ENCODE assay signal across 9 cellular contexts in the genomic region with DNA sequence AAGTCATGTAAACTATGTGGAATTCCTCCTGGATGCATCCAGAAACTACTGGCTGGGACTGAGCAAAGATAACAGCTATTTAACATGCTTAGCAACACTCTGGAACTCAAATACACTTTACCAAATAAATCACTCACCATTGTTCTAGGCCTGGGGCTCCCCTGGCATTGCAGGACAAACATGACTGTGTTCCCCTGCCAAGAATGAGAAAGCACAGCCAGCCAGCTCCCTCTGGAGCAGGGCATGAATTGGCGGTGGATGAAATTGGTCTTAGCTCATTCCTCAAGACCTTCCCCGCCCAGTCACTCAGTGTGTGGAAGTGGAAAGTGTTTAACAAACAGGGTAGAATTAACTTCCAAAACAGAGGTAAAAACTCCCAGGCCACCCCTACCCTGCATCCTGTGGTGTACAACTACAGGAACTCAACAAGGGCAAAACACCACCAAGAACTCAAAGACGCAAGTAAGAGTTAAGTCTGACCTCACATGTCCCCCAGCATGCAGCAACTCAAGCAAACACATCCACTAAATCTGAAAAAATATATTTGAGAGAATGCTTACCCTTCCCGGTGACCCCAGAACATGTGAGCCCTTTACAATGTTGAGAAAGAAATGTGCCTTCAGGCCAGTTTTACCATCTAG. TPM values are rescaled to one million over a fixed set of nuclear protein-coding genes. Genes with fewer than 3 reads are reported as not detected.
DNase-seq lines count a peak whose midpoint lies in the region; ATAC-seq, FAIRE-seq and TF ChIP-seq lines count a peak whose summit lies in the region.
"Had no signal": no experiment of that assay in that cellular context is flagged by ENCODE, and none has a peak within 500 bp of the region (broad histone marks: within the 10 kb centered on the region; RNA-seq: fewer than 3 reads in every experiment).

No MANE protein-coding gene starts in this region.

- TF ChIP-seq CTCF in left ventricle myocardium inferior (IDR thresholded peaks at IDR 0.05; ENCODE audit: borderline replicate concordance) (no peak), endothelial cell of umbilical vein (IDR thresholded peaks at IDR 0.05; ENCODE audit: extremely low read depth in 1 of 2, insufficient read depth in 1 of 2, low read depth in 1 of 2, low read length in 2 of 2) (no peak), vagina (IDR thresholded peaks at IDR 0.05) (no peak)

- no peak for TF ChIP-seq POLR2A in endothelial cell of umbilical vein (IDR thresholded peaks at IDR 0.05; ENCODE audit: low read depth, low read length)
- TF ChIP-seq POLR2A in vagina (IDR thresholded peaks at IDR 0.05), result no peak

- POLR2A ChIA-PET in endothelial cell of umbilical vein (lab: Charles Lee), result no interaction called here
- POLR2A ChIA-PET in naive thymus-derived CD4-positive, alpha-beta T cell (lab: Charles Lee), result no interaction called here

- H3K27me3 Mint-ChIP-seq in naive thymus-derived CD4-positive, alpha-beta T cell, result peaks cover 0 to 7% (median 0%) of the 10 kb centered on the region in 5 donors

- H2AFZ ChIP-seq in endothelial cell of umbilical vein (ENCODE audit: low read depth, low read length), result no peak overlapping the region

- no peaks in the 10 kb centered on the region for H4K20me1 ChIP-seq in endothelial cell of umbilical vein (replicated peaks; ENCODE audit: control insufficient read depth, extremely low read depth, insufficient read depth, low read length)

- H3K36me3 ChIP-seq in left ventricle myocardium inferior (no peaks in the 10 kb centered on the region), endothelial cell of umbilical vein (ENCODE audit: control insufficient read depth in 2 of 2, extremely low read depth in 1 of 2, insufficient read depth in 2 of 2, low read length in 2 of 2) (no peaks in the 10 kb centered on the region), mesodermal cell (ENCODE audit: control insufficient read depth, insufficient read depth, low read length) (no peaks in the 10 kb centered on the region), vagina (no peaks in the 10 kb centered on the region)
- H3K36me3 ChIP-seq in naive thymus-derived CD4-positive, alpha-beta T cell (ENCODE audit: control insufficient read depth in 2 of 3, insufficient read depth in 3 of 3, low read length in 3 of 3), result no peaks in the 10 kb centered on the region

- H3K9ac ChIP-seq in endothelial cell of umbilical vein (replicated peaks; ENCODE audit: extremely low read depth, insufficient read depth, low read length), result no peak overlapping the region

- ATAC-seq in Right ventricle myocardium superior (ENCODE audit: poor library complexity) (peak; percentile 52), HG03342 (IDR thresholded peaks at IDR 0.05; ENCODE audit: unreplicated experiment) (no peak)
- no peak for ATAC-seq in naive thymus-derived CD4-positive, alpha-beta T cell

- no peak for FAIRE-seq in endothelial cell of umbilical vein (lab: Jason Lieb, UNC)

- H3K4me3 ChIP-seq in left ventricle myocardium inferior, result no peak overlapping the region
- H3K4me3 ChIP-seq in endothelial cell of umbilical vein (replicated peaks in 1 of 3; ENCODE audit: insufficient read depth in 1 of 3, low read depth in 1 of 3, low read length in 3 of 3), result no peak overlapping the region
- H3K4me3 ChIP-seq in mesodermal cell (ENCODE audit: extremely low read depth, insufficient read depth, low read length, poor library complexity, severe bottlenecking), result no peak overlapping the region
- H3K4me3 ChIP-seq in vagina, result no peak overlapping the region
- no peak overlapping the region for H3K4me3 ChIP-seq in naive thymus-derived CD4-positive, alpha-beta T cell (ENCODE audit: low read length)

- CTCF ChIA-PET in endothelial cell of umbilical vein (lab: Charles Lee), result no interaction called here
- CTCF ChIA-PET in naive thymus-derived CD4-positive, alpha-beta T cell (lab: Charles Lee), result interaction anchor here (1.3 kb wide), 1 partner anchor 45 kb away, joined by 4 read pairs; no protein-coding TSS in a partner anchor

- no peak overlapping the region for H3K4me2 ChIP-seq in endothelial cell of umbilical vein (ENCODE audit: insufficient read depth, low read length)

- H3K4me1 Mint-ChIP-seq in naive thymus-derived CD4-positive, alpha-beta T cell, result no peaks in the 10 kb centered on the region

- H3K9me1 ChIP-seq in endothelial cell of umbilical vein (replicated peaks; ENCODE audit: control insufficient read depth, extremely low read depth, insufficient read depth, low read length), result no peaks in the 10 kb centered on the region

- H3K4me1 ChIP-seq in left ventricle myocardium inferior, result peaks cover 6% of the 10 kb centered on the region
- H3K4me1 ChIP-seq in endothelial cell of umbilical vein (ENCODE audit: control insufficient read depth, extremely low read depth, insufficient read depth, low read length), result peaks cover 4% of the 10 kb centered on the region
- peaks cover 9% of the 10 kb centered on the region for H3K4me1 ChIP-seq in mesodermal cell (ENCODE audit: control insufficient read depth, insufficient read depth, low read length, poor library complexity, severe bottlenecking)
- peaks cover 19% of the 10 kb centered on the region for H3K4me1 ChIP-seq in vagina
- no peaks in the 10 kb centered on the region for H3K4me1 ChIP-seq in naive thymus-derived CD4-positive, alpha-beta T cell (ENCODE audit: control insufficient read depth in 2 of 2, insufficient read depth in 2 of 2, low read length in 2 of 2)

- H3K4me3 Mint-ChIP-seq in naive thymus-derived CD4-positive, alpha-beta T cell, result no peak overlapping the region

- BruUV-seq in endothelial cell of umbilical vein (replicated peaks; lab: Mats Ljungman, UMichigan), result no TSS peak

- intact Hi-C loops in Right ventricle myocardium superior (cut with DNase I), result no loop called here
- intact Hi-C loops in left ventricle myocardium inferior (cut with micrococcal nuclease), result no loop called here
- intact Hi-C loops in endothelial cell of umbilical vein (cut with micrococcal nuclease), result loop anchor here (1.0 kb wide), 1 partner anchor 35 kb away; no protein-coding TSS in a partner anchor
- intact Hi-C loops in vagina (cut with DNase I), result no loop called here
- intact Hi-C loops in naive thymus-derived CD4-positive, alpha-beta T cell (cut with micrococcal nuclease), result no loop called here

- H3K79me2 ChIP-seq in endothelial cell of umbilical vein (ENCODE audit: control insufficient read depth, insufficient read depth, low read length), result no peaks in the 10 kb centered on the region

- dilution Hi-C loops in endothelial cell of umbilical vein (cut with MboI; ENCODE audit: extremely low pct_ligation_motif_present, low sequenced_read_pairs), result no loop called here

- H3K27ac Mint-ChIP-seq in naive thymus-derived CD4-positive, alpha-beta T cell, result no peak overlapping the region

- peaks cover 0 to 4% (median 0%) of the 10 kb centered on the region in 5 donors for H3K36me3 Mint-ChIP-seq in naive thymus-derived CD4-positive, alpha-beta T cell

- H3K27me3 ChIP-seq in left ventricle myocardium inferior (ENCODE audit: low read depth), result peaks cover 11% of the 10 kb centered on the region
- H3K27me3 ChIP-seq in endothelial cell of umbilical vein (ENCODE audit: control insufficient read depth in 2 of 2, insufficient read depth in 2 of 2, low read length in 2 of 2), result no peaks in the 10 kb centered on the region
- no peaks in the 10 kb centered on the region for H3K27me3 ChIP-seq in vagina
- H3K27me3 ChIP-seq in naive thymus-derived CD4-positive, alpha-beta T cell (ENCODE audit: control insufficient read depth in 2 of 2, insufficient read depth in 2 of 2, low read length in 2 of 2), result no peaks in the 10 kb centered on the region

- 89 to 100% methylated on average over 1 to 3 of the region's 4 CpGs for WGBS in mesodermal cell (ENCODE audit: insufficient coverage in 2 of 2), 2 experiments

- H3K27ac ChIP-seq in left ventricle myocardium inferior (replicated peaks) (no peak overlapping the region), endothelial cell of umbilical vein (ENCODE audit: insufficient read depth, low read depth, low read length) (no peak overlapping the region), mesodermal cell (ENCODE audit: low read depth, low read length, severe bottlenecking) (peak overlapping the region; percentile 57), vagina (peak overlapping the region; percentile 77)
- no peak overlapping the region for H3K27ac ChIP-seq in naive thymus-derived CD4-positive, alpha-beta T cell (ENCODE audit: low read depth, low read length)

- DNase-seq in Right ventricle myocardium superior, result peak; percentile 47
- no peak for DNase-seq in left ventricle myocardium inferior
- DNase-seq in endothelial cell of umbilical vein (ENCODE audit: low read depth, low spot score), result peak; percentile 80
- peak; percentile 64 to 87 for DNase-seq in vagina (ENCODE audit: extremely low spot score in 2 of 2)
- no peak for DNase-seq in naive thymus-derived CD4-positive, alpha-beta T cell
- no peak for DNase-seq in NCI-H2227 treated with DMSO at 0.1 percent for 48 hours (lab: John Stamatoyannopoulos, UW)
- DNase-seq: stimulated activated CD4-positive, alpha-beta T cell treated with anti-CD3 and anti-CD28 coated beads, Interleukin-2, amount 100 ng/mL, for 24 hours had no signal

- H3K9me3 ChIP-seq in left ventricle myocardium inferior (replicated peaks) (peaks cover 39% of the 10 kb centered on the region), endothelial cell of umbilical vein (replicated peaks; ENCODE audit: control insufficient read depth, insufficient read depth, low read length) (no peaks in the 10 kb centered on the region), mesodermal cell (ENCODE audit: control insufficient read depth, low read length) (peaks cover 9% of the 10 kb centered on the region), vagina (no peaks in the 10 kb centered on the region)
- H3K9me3 ChIP-seq in naive thymus-derived CD4-positive, alpha-beta T cell (ENCODE audit: control insufficient read depth in 2 of 3, low read length in 3 of 3), result no peaks in the 10 kb centered on the region

- peaks cover 0 to 14% (median 3%) of the 10 kb centered on the region in 11 donors for H3K9me3 Mint-ChIP-seq in naive thymus-derived CD4-positive, alpha-beta T cell

TF ChIP-seq in endothelial cell of umbilical vein, 7 proteins besides CTCF, POLR2A, EP300 and RAD21 (continues in another document):
- no peak for TF ChIP-seq POLR2AphosphoS5 (IDR thresholded peaks at IDR 0.05; ENCODE audit: insufficient read depth, low read depth, low read length)

RNA-seq across cellular contexts. Expression of a gene that starts 58.4 kb away (rescaled TPM):
- 1.2 TPM for total RNA-seq in Right ventricle myocardium superior
- total RNA-seq in left ventricle myocardium inferior, result 0.49 TPM
- total RNA-seq in endothelial cell of umbilical vein, result 0.39 and 0.77 TPM in 2 replicates
- polyA plus RNA-seq in endothelial cell of umbilical vein, result 0.08 and 0.22 TPM in 2 replicates
- polyA plus RNA-seq in endothelial cell of umbilical vein (2011; cell fraction: cytosol; rRNA removed), result 0.11 and 0.12 TPM in 2 replicates
- polyA plus RNA-seq in endothelial cell of umbilical vein (2011; cell fraction: nucleus; rRNA removed), result 0.06 and 0.24 TPM in 2 replicates
- not detected in 2 replicates for polyA plus RNA-seq in endothelial cell of umbilical vein (2012)
- polyA minus RNA-seq in endothelial cell of umbilical vein, result 0.30 and 3.2 TPM in 2 replicates
- polyA minus RNA-seq in endothelial cell of umbilical vein (2011; cell fraction: cytosol; rRNA and poly(A)+ RNA removed), result 4.3 TPM
- 0.14 and 0.19 TPM in 2 replicates for polyA minus RNA-seq in endothelial cell of umbilical vein (2011; cell fraction: nucleus; rRNA and poly(A)+ RNA removed)
- 1.8 TPM for polyA plus RNA-seq in mesodermal cell (2013, experiment 1 of 2)
- polyA plus RNA-seq in mesodermal cell (2013, experiment 2 of 2), result 2.1 TPM
- total RNA-seq in vagina, result 23.3 TPM
- not detected for total RNA-seq in naive thymus-derived CD4-positive, alpha-beta T cell
- polyA plus RNA-seq in naive thymus-derived CD4-positive, alpha-beta T cell, result under 1 TPM in 1 of 2 donors, not detected in 1; 0.08 TPM

Comparison
In these comparisons a context has a peak if more than half of its experiments do, and no peak if none do; other contexts are left out.
1. DNase-seq: peak in Right ventricle myocardium superior (single experiment), endothelial cell of umbilical vein (single experiment) and vagina (2 of 2); none in left ventricle myocardium inferior (single experiment), naive thymus-derived CD4-positive, alpha-beta T cell (0 of 9) and NCI-H2227 treated with DMSO at 0.1 percent for 48 hours (single experiment).
2. H3K27ac ChIP-seq: peak in mesodermal cell (single experiment) and vagina (single experiment); none in left ventricle myocardium inferior (single experiment), endothelial cell of umbilical vein (single experiment) and naive thymus-derived CD4-positive, alpha-beta T cell (single experiment).
3. RNA of a gene that starts 58.4 kb away (total RNA-seq): 23.3 TPM in vagina (single experiment); 1.2 TPM in Right ventricle myocardium superior (single experiment), 0.39 to 0.77 TPM in endothelial cell of umbilical vein, 0.49 TPM in left ventricle myocardium inferior (single experiment) and not detected in naive thymus-derived CD4-positive, alpha-beta T cell; every median in the first group is over 10 times any median in the second.